ENCODE assay signal across 12 cellular contexts in genomic region chr12:737117-737739, GRCh38.
"Had no signal": no experiment of that assay in that cellular context is flagged by ENCODE, and none has a peak within 500 bp of the region (broad histone marks: within the 10 kb centered on the region; RNA-seq: fewer than 3 reads in every experiment).

No MANE protein-coding gene starts in this region.

- ATAC-seq: activated CD4-positive, alpha-beta T cell treated with anti-CD3 and anti-CD28 coated beads for 36 hours; naive thymus-derived CD4-positive, alpha-beta T cell; stimulated activated memory B cell treated with anti-CD40 and anti-IgM and Interleukin-4, amounts not matched to agents 10 μg/mL and 1 μg/mL and 100 μg/mL, for 72 hours had no signal

- H3K4me3 ChIP-seq: hepatocyte, smooth muscle cell had no signal

- H3K27me3 ChIP-seq: hepatocyte had no signal

- DNase-seq: activated CD4-positive, alpha-beta memory T cell treated with anti-CD3 and anti-CD28 coated beads, Interleukin-2, amount 10 ng/mL, durations not matched to agents 7 days and 5 days; activated CD4-positive, alpha-beta T cell treated with anti-CD3 and anti-CD28 coated beads for 36 hours; activated gamma-delta T cell; activated naive CD8-positive, alpha-beta T cell treated with anti-CD3 and anti-CD28 coated beads, Interleukin-2, amount 10 ng/mL, durations not matched to agents 7 days and 5 days; activated T-cell treated with anti-CD3 and anti-CD28 coated beads, Interleukin-2, amount 50 U/mL, for 48 hours; aorta; naive thymus-derived CD4-positive, alpha-beta T cell; SW 1271; WERI-Rb-1 had no signal

- H3K9me3 Mint-ChIP-seq: activated CD4-positive, alpha-beta memory T cell treated with anti-CD3 and anti-CD28 coated beads, Interleukin-2, amount 10 ng/mL, durations not matched to agents 7 days and 5 days; activated naive CD8-positive, alpha-beta T cell treated with anti-CD3 and anti-CD28 coated beads, Interleukin-2, amount 10 ng/mL, durations not matched to agents 7 days and 5 days; naive thymus-derived CD4-positive, alpha-beta T cell; stimulated activated memory B cell treated with anti-CD40 and anti-IgM and Interleukin-4, amounts not matched to agents 10 μg/mL and 1 μg/mL and 100 μg/mL, for 72 hours had no signal

- H3K27ac Mint-ChIP-seq: activated CD4-positive, alpha-beta memory T cell treated with anti-CD3 and anti-CD28 coated beads, Interleukin-2, amount 10 ng/mL, durations not matched to agents 7 days and 5 days; activated CD4-positive, alpha-beta T cell treated with anti-CD3 and anti-CD28 coated beads for 36 hours; activated naive CD8-positive, alpha-beta T cell treated with anti-CD3 and anti-CD28 coated beads, Interleukin-2, amount 10 ng/mL, durations not matched to agents 7 days and 5 days; naive thymus-derived CD4-positive, alpha-beta T cell; stimulated activated memory B cell treated with anti-CD40 and anti-IgM and Interleukin-4, amounts not matched to agents 10 μg/mL and 1 μg/mL and 100 μg/mL, for 72 hours had no signal

- H3K27me3 Mint-ChIP-seq: activated CD4-positive, alpha-beta memory T cell treated with anti-CD3 and anti-CD28 coated beads, Interleukin-2, amount 10 ng/mL, durations not matched to agents 7 days and 5 days; activated naive CD8-positive, alpha-beta T cell treated with anti-CD3 and anti-CD28 coated beads, Interleukin-2, amount 10 ng/mL, durations not matched to agents 7 days and 5 days; naive thymus-derived CD4-positive, alpha-beta T cell; stimulated activated memory B cell treated with anti-CD40 and anti-IgM and Interleukin-4, amounts not matched to agents 10 μg/mL and 1 μg/mL and 100 μg/mL, for 72 hours had no signal

- H3K27ac ChIP-seq: hepatocyte, WERI-Rb-1 had no signal

- H3K36me3 ChIP-seq: WERI-Rb-1 had no signal

- H3K4me3 Mint-ChIP-seq: activated CD4-positive, alpha-beta memory T cell treated with anti-CD3 and anti-CD28 coated beads, Interleukin-2, amount 10 ng/mL, durations not matched to agents 7 days and 5 days; activated CD4-positive, alpha-beta T cell treated with anti-CD3 and anti-CD28 coated beads for 36 hours; activated naive CD8-positive, alpha-beta T cell treated with anti-CD3 and anti-CD28 coated beads, Interleukin-2, amount 10 ng/mL, durations not matched to agents 7 days and 5 days; naive thymus-derived CD4-positive, alpha-beta T cell; stimulated activated memory B cell treated with anti-CD40 and anti-IgM and Interleukin-4, amounts not matched to agents 10 μg/mL and 1 μg/mL and 100 μg/mL, for 72 hours had no signal

- H3K36me3 Mint-ChIP-seq: stimulated activated memory B cell treated with anti-CD40 and anti-IgM and Interleukin-4, amounts not matched to agents 10 μg/mL and 1 μg/mL and 100 μg/mL, for 72 hours had no signal

- H3K4me1 Mint-ChIP-seq: stimulated activated memory B cell treated with anti-CD40 and anti-IgM and Interleukin-4, amounts not matched to agents 10 μg/mL and 1 μg/mL and 100 μg/mL, for 72 hours had no signal
